ENCODE assay signal across 8 cellular contexts in genomic region chr12:49188205-49188915, GRCh38. TPM values are rescaled to one million over a fixed set of nuclear protein-coding genes. Genes with fewer than 3 reads are reported as not detected.
DNase-seq lines count a peak whose midpoint lies in the region; ATAC-seq and TF ChIP-seq lines count a peak whose summit lies in the region.

No MANE protein-coding gene starts in this region.

- peak; percentile 52 for ATAC-seq in CD4-positive, alpha-beta T cell (ENCODE audit: poor library complexity)
- ATAC-seq in GM19328 (IDR thresholded peaks at IDR 0.05; ENCODE audit: unreplicated experiment) (peak; percentile 37), HG03520 (IDR thresholded peaks at IDR 0.05; ENCODE audit: unreplicated experiment) (peak; percentile 37)
- ATAC-seq in stimulated activated naive CD8-positive, alpha-beta T cell treated with anti-CD3 and anti-CD28 coated beads, Interleukin-15, Interleukin-2, amounts not matched to agents 100 U/mL and 50 U/mL, for 24 hours = peak; percentile 60

- no peaks in the 10 kb centered on the region for H3K9me2 ChIP-seq in OCI-LY7 (ENCODE audit: insufficient read depth, low read length)

- POLR2A ChIA-PET in CD4-positive, alpha-beta T cell (lab: Charles Lee) = interaction anchor here (0.5 to 4.1 kb wide), 48 partner anchors 9 to 979 kb away, joined by 3 to 374 read pairs (median 4); partner anchors contain the start of genes CERS5, DDX23, DHH and FKBP11
- POLR2A ChIA-PET in OCI-LY7 (lab: Charles Lee) = interaction anchor here (0.5 to 3.2 kb wide), 20 partner anchors 11 to 170 kb away, joined by 3 to 24 read pairs (median 4); partner anchors contain the start of genes LMBR1L, PRKAG1, RHEBL1 and TUBA1B

- peak overlapping the region; percentile 96 for H3K4me3 Mint-ChIP-seq in CD4-positive, alpha-beta T cell
- peak overlapping the region; percentile 98 for H3K4me3 Mint-ChIP-seq in nephron progenitor cell

- peak overlapping the region; percentile 100 for H3K27ac ChIP-seq in CD4-positive, alpha-beta T cell (ENCODE audit: low read depth, low read length)
- H3K27ac ChIP-seq in OCI-LY7 (ENCODE audit: low read depth, low read length, poor library complexity, severe bottlenecking) = peak overlapping the region; percentile 88

- H3K36me3 Mint-ChIP-seq in CD4-positive, alpha-beta T cell (ENCODE audit: low read depth) = peaks cover 56% of the 10 kb centered on the region
- H3K36me3 Mint-ChIP-seq in nephron progenitor cell (ENCODE audit: low read depth) = peaks cover 42% of the 10 kb centered on the region

- DNase-seq in CD4-positive, alpha-beta T cell = peak; percentile 56 to 84 (median 77)
- DNase-seq in OCI-LY7 (ENCODE audit: low spot score) (peak; percentile 78), fibroblast of pulmonary artery (ENCODE audit: low read depth) (peak; percentile 75), nephron progenitor cell (peak; percentile 66)
- DNase-seq in activated T-helper 1 cell treated with anti-CD3 and anti-CD28 coated beads, Interleukin-2, amount 50 U/mL, for 16 hours (ENCODE audit: low read depth in 1 of 2, low spot score in 1 of 2) = peak; percentile 53 to 60
- DNase-seq in stimulated activated naive CD8-positive, alpha-beta T cell treated with anti-CD3 and anti-CD28 coated beads, Interleukin-15, Interleukin-2, amounts not matched to agents 100 U/mL and 50 U/mL, for 24 hours = peak; percentile 80

- intact Hi-C loops in CD4-positive, alpha-beta T cell (cut with DNase I, micrococcal nuclease) = loop anchor here in 1 of 2 experiments (1.0 kb wide), 1 partner anchor 78 kb away; the partner anchor contains the start of gene LMBR1L
- intact Hi-C loops in OCI-LY7 (cut with micrococcal nuclease; ENCODE audit: unreplicated experiment) = loop anchor here (2.0 to 5.0 kb wide), 2 partner anchors 76 to 159 kb away; partner anchors contain the start of genes DNAJC22 and TUBA1C

- H3K9me3 Mint-ChIP-seq in CD4-positive, alpha-beta T cell = no peaks in the 10 kb centered on the region
- no peaks in the 10 kb centered on the region for H3K9me3 Mint-ChIP-seq in nephron progenitor cell

- TF ChIP-seq CTCF in CD4-positive, alpha-beta T cell (IDR thresholded peaks at IDR 0.05) = no peak
- TF ChIP-seq CTCF in OCI-LY7 (conservative IDR thresholded peaks at IDR 0.05; ENCODE audit: low read length) (peak; percentile 38; the same call in 1 of the 2 replicates), fibroblast of pulmonary artery (IDR thresholded peaks at IDR 0.05; ENCODE audit: low read length, missing control alignments) (no peak), nephron progenitor cell (IDR thresholded peaks at IDR 0.05) (no peak)

- peaks cover 21% of the 10 kb centered on the region for H3K4me1 Mint-ChIP-seq in CD4-positive, alpha-beta T cell (ENCODE audit: low read depth)
- peaks cover 39% of the 10 kb centered on the region for H3K4me1 Mint-ChIP-seq in nephron progenitor cell

- H2AFZ ChIP-seq in OCI-LY7 (ENCODE audit: low read length) = peak overlapping the region; percentile 79

- H4K20me1 ChIP-seq in OCI-LY7 (ENCODE audit: insufficient read depth, low read length) = peaks cover 5% of the 10 kb centered on the region; the same call in 1 of the 2 replicates

- CTCF ChIA-PET in CD4-positive, alpha-beta T cell (lab: Charles Lee) = interaction anchor here (0.7 to 2.4 kb wide), 6 partner anchors 29 to 100 kb away, joined by 3 to 14 read pairs (median 4); partner anchors contain the start of genes LMBR1L and TUBA1B
- CTCF ChIA-PET in OCI-LY7 (lab: Charles Lee; ENCODE audit: unreplicated experiment) = interaction anchor here (0.6 to 2.7 kb wide), 5 partner anchors 51 to 990 kb away, joined by 3 to 14 read pairs (median 3); partner anchors contain the start of genes PRPF40B and TUBA1B

- H3K4me1 ChIP-seq in OCI-LY7 (ENCODE audit: insufficient read depth, low read length, poor library complexity, severe bottlenecking) = peaks cover 19% of the 10 kb centered on the region

- H3K36me3 ChIP-seq in OCI-LY7 (ENCODE audit: insufficient read depth, low read length) = peaks cover 15% of the 10 kb centered on the region

- peak overlapping the region; percentile 74 for H3K4me2 ChIP-seq in OCI-LY7 (ENCODE audit: low read length)

- H3K27ac Mint-ChIP-seq in CD4-positive, alpha-beta T cell = peak overlapping the region; percentile 99
- peak overlapping the region; percentile 99 for H3K27ac Mint-ChIP-seq in nephron progenitor cell

- peaks cover 9% of the 10 kb centered on the region; the same call in 1 of the 2 replicates for H3K79me2 ChIP-seq in OCI-LY7 (ENCODE audit: insufficient read depth, low read depth, low read length)

- no TSS peak for BruUV-seq in OCI-LY7 (replicated peaks; lab: Mats Ljungman, UMichigan)

- H3K9me3 ChIP-seq in CD4-positive, alpha-beta T cell (ENCODE audit: control insufficient read depth, low read length) = no peaks in the 10 kb centered on the region
- no peaks in the 10 kb centered on the region for H3K9me3 ChIP-seq in OCI-LY7 (ENCODE audit: low read length)

- no peaks in the 10 kb centered on the region for H3K27me3 ChIP-seq in CD4-positive, alpha-beta T cell (ENCODE audit: control insufficient read depth, insufficient read depth, low read length)

- H3K27me3 Mint-ChIP-seq in CD4-positive, alpha-beta T cell = no peaks in the 10 kb centered on the region
- H3K27me3 Mint-ChIP-seq in nephron progenitor cell (ENCODE audit: low read depth, poor library complexity) = peaks cover 2% of the 10 kb centered on the region

- peak overlapping the region; percentile 84 for H3K4me3 ChIP-seq in OCI-LY7 (ENCODE audit: low read depth, low read length, poor library complexity, severe bottlenecking)
- peak overlapping the region; percentile 94 for H3K4me3 ChIP-seq in fibroblast of pulmonary artery (replicated peaks; ENCODE audit: low read depth, low read length)

RNA-seq across cellular contexts. Expression of gene TUBA1A, which starts 0.5 kb away (rescaled TPM):
- total RNA-seq in CD4-positive, alpha-beta T cell = 100 to 1,000 TPM; 295 to 305 TPM
- total RNA-seq in OCI-LY7 (2014; rRNA removed; shearing (Covaris generic)) = 189 and 214 TPM in 2 replicates
- 136 and 159 TPM in 2 replicates for total RNA-seq in OCI-LY7 (2022)

RNA-seq across cellular contexts. Expression of gene TUBA1B, which starts 57.2 kb away (rescaled TPM):
- total RNA-seq in CD4-positive, alpha-beta T cell = 100 to 1,000 TPM; 116 to 120 TPM
- 3,393 and 3,539 TPM in 2 replicates for total RNA-seq in OCI-LY7 (2014; rRNA removed; shearing (Covaris generic))
- 2,079 and 2,137 TPM in 2 replicates for total RNA-seq in OCI-LY7 (2022)

Comparison
In these comparisons a context has a peak if more than half of its experiments do, and no peak if none do; other contexts are left out.
1. Peak in every context shown above with its lines: DNase-seq, ATAC-seq, H3K4me3 ChIP-seq and H3K27ac ChIP-seq.
2. RNA of gene TUBA1B, which starts 57.2 kb away (total RNA-seq): 2,079 to 3,539 TPM in OCI-LY7; 116 to 120 TPM in CD4-positive, alpha-beta T cell; every median in the first group is over 10 times any median in the second.